10 cellular contexts compared by ENCODE assay signal in genomic region chr5:6328173-6328572, GRCh38. TPM values are rescaled to one million over a fixed set of nuclear protein-coding genes. Genes with fewer than 3 reads are reported as not detected.
A peak's percentile ranks its signal among the peaks of the same experiment; 100 is the strongest.
DNase-seq lines count a peak whose midpoint lies in the region; ATAC-seq, FAIRE-seq and TF ChIP-seq lines count a peak whose summit lies in the region.
"Had no signal": no experiment of that assay in that cellular context is flagged by ENCODE, and none has a peak within 500 bp of the region (broad histone marks: within the 10 kb centered on the region; RNA-seq: fewer than 3 reads in every experiment).

No MANE protein-coding gene starts in this region.

- intact Hi-C loops in activated CD4-positive, alpha-beta T cell treated with anti-CD3 and anti-CD28 coated beads, Interleukin-2, amount 10 ng/mL, durations not matched to agents 24 days and 14 days (cut with micrococcal nuclease), result no loop called here

- H3F3A ChIP-seq in neural cell (ENCODE audit: insufficient read depth, low read length, poor library complexity, severe bottlenecking), result no peaks in the 10 kb centered on the region

- H3K79me2 ChIP-seq in neural cell (replicated peaks; ENCODE audit: insufficient read depth, low read length), result no peaks in the 10 kb centered on the region

- TF ChIP-seq CTCF in bronchial epithelial cell (IDR thresholded peaks at IDR 0.05; ENCODE audit: insufficient read depth, low read length, severe bottlenecking) (no peak), neural cell (IDR thresholded peaks at IDR 0.05; ENCODE audit: poor library complexity, severe bottlenecking) (no peak)

- no peaks in the 10 kb centered on the region for H3K4me1 Mint-ChIP-seq in activated CD4-positive, alpha-beta T cell treated with anti-CD3 and anti-CD28 coated beads, Interleukin-2, amount 10 ng/mL, durations not matched to agents 24 days and 14 days

- H3K36me3 ChIP-seq in bronchial epithelial cell (ENCODE audit: control insufficient read depth, insufficient read depth, low read length) (no peaks in the 10 kb centered on the region), neural cell (ENCODE audit: insufficient read depth, low read length) (no peaks in the 10 kb centered on the region)

- H3K27me3 Mint-ChIP-seq in activated CD4-positive, alpha-beta T cell treated with anti-CD3 and anti-CD28 coated beads, Interleukin-2, amount 10 ng/mL, durations not matched to agents 24 days and 14 days, result no peaks in the 10 kb centered on the region

- H4K20me1 ChIP-seq in neural cell (ENCODE audit: insufficient read depth), result no peaks in the 10 kb centered on the region

- no peak overlapping the region for H2AFZ ChIP-seq in neural cell (ENCODE audit: low read depth, low read length)

- DNase-seq in activated CD4-positive, alpha-beta T cell treated with anti-CD3 and anti-CD28 coated beads, Interleukin-2, amount 10 ng/mL, durations not matched to agents 24 days and 14 days, result peak; percentile 76
- no peak for DNase-seq in activated CD4-positive, alpha-beta T cell treated with anti-CD3 and anti-CD28 coated beads for 1 hour
- DNase-seq in NCI-H226, result peak; percentile 3
- peak; percentile 20 for DNase-seq in bronchial epithelial cell (ENCODE audit: low read depth)
- no peak for DNase-seq in D341Med (ENCODE audit: low spot score)
- DNase-seq: stimulated activated CD4-positive, alpha-beta T cell treated with anti-CD3 and anti-CD28 coated beads, Interleukin-4, amount 100 ng/mL, for 1 hour had no signal

- no peak for FAIRE-seq in bronchial epithelial cell (lab: Jason Lieb, UNC)

- no peak overlapping the region for H3K4me3 Mint-ChIP-seq in activated CD4-positive, alpha-beta T cell treated with anti-CD3 and anti-CD28 coated beads, Interleukin-2, amount 10 ng/mL, durations not matched to agents 24 days and 14 days

- no peaks in the 10 kb centered on the region for H3K27me3 ChIP-seq in bronchial epithelial cell (ENCODE audit: control insufficient read depth, insufficient read depth, low read length)
- H3K27me3 ChIP-seq in neural cell (ENCODE audit: insufficient read depth, low read depth, low read length), result no peaks in the 10 kb centered on the region

- H3K27ac Mint-ChIP-seq in activated CD4-positive, alpha-beta T cell treated with anti-CD3 and anti-CD28 coated beads, Interleukin-2, amount 10 ng/mL, durations not matched to agents 24 days and 14 days, result no peak overlapping the region

- no peak overlapping the region for H3K27ac ChIP-seq in neural cell (ENCODE audit: low read length)

- H3K9me2 ChIP-seq in neural cell (ENCODE audit: insufficient read depth, low read length), result no peaks in the 10 kb centered on the region

- ATAC-seq in GM21360 (IDR thresholded peaks at IDR 0.05; ENCODE audit: unreplicated experiment) (no peak), HG03097 (IDR thresholded peaks at IDR 0.05; ENCODE audit: low FRiP score, unreplicated experiment) (no peak)
- ATAC-seq: mucosa of descending colon had no signal

- H3K9me3 ChIP-seq in neural cell (ENCODE audit: low read length), result peaks cover 8% of the 10 kb centered on the region

- TF ChIP-seq RAD21 in neural cell (conservative IDR thresholded peaks at IDR 0.05), result no peak

- TF ChIP-seq EP300 in neural cell (conservative IDR thresholded peaks at IDR 0.05; ENCODE audit: poor library complexity, severe bottlenecking), result no peak

- peaks cover 11% of the 10 kb centered on the region for H3K9me3 Mint-ChIP-seq in activated CD4-positive, alpha-beta T cell treated with anti-CD3 and anti-CD28 coated beads, Interleukin-2, amount 10 ng/mL, durations not matched to agents 24 days and 14 days

- H3K4me2 ChIP-seq in neural cell (ENCODE audit: low read length), result no peak overlapping the region

- H3K36me3 Mint-ChIP-seq in activated CD4-positive, alpha-beta T cell treated with anti-CD3 and anti-CD28 coated beads, Interleukin-2, amount 10 ng/mL, durations not matched to agents 24 days and 14 days (ENCODE audit: low read depth), result no peaks in the 10 kb centered on the region

- H3K4me3 ChIP-seq in bronchial epithelial cell (ENCODE audit: low read depth, low read length), result no peak overlapping the region
- no peak overlapping the region for H3K4me3 ChIP-seq in neural cell (ENCODE audit: low read length)
- H3K4me3 ChIP-seq: mucosa of descending colon had no signal

- no peak overlapping the region for H3K9ac ChIP-seq in neural cell (ENCODE audit: low read length)

TF ChIP-seq in neural cell, 6 proteins besides CTCF, POLR2A, EP300 and RAD21:
- TF ChIP-seq POLR2AphosphoS5 (IDR thresholded peaks at IDR 0.05) (no peak), REST (IDR thresholded peaks at IDR 0.05; ENCODE audit: borderline replicate concordance) (peak; percentile 60), SMC3 (conservative IDR thresholded peaks at IDR 0.05; ENCODE audit: poor library complexity) (no peak)

RNA-seq across cellular contexts. Expression of gene MED10, which starts 50.2 kb away (rescaled TPM):
- 58.0 and 63.8 TPM in 2 replicates for total RNA-seq in activated CD4-positive, alpha-beta T cell treated with anti-CD3 and anti-CD28 coated beads, Interleukin-2, amount 10 ng/mL, durations not matched to agents 24 days and 14 days
- total RNA-seq in bronchial epithelial cell, result 13.2 and 16.3 TPM in 2 replicates
- 37.9 and 50.4 TPM in 2 replicates for polyA plus RNA-seq in neural cell
- 25.0 and 25.3 TPM in 2 replicates for polyA minus RNA-seq in neural cell

Comparison
In these comparisons a context has a peak if more than half of its experiments do, and no peak if none do; other contexts are left out.
1. DNase-seq: peak in activated CD4-positive, alpha-beta T cell treated with anti-CD3 and anti-CD28 coated beads, Interleukin-2, amount 10 ng/mL, durations not matched to agents 24 days and 14 days (single experiment), NCI-H226 (single experiment) and bronchial epithelial cell (single experiment); none in activated CD4-positive, alpha-beta T cell treated with anti-CD3 and anti-CD28 coated beads for 1 hour (single experiment) and D341Med (single experiment).